8 cellular contexts compared by ENCODE assay signal in the genomic region with DNA sequence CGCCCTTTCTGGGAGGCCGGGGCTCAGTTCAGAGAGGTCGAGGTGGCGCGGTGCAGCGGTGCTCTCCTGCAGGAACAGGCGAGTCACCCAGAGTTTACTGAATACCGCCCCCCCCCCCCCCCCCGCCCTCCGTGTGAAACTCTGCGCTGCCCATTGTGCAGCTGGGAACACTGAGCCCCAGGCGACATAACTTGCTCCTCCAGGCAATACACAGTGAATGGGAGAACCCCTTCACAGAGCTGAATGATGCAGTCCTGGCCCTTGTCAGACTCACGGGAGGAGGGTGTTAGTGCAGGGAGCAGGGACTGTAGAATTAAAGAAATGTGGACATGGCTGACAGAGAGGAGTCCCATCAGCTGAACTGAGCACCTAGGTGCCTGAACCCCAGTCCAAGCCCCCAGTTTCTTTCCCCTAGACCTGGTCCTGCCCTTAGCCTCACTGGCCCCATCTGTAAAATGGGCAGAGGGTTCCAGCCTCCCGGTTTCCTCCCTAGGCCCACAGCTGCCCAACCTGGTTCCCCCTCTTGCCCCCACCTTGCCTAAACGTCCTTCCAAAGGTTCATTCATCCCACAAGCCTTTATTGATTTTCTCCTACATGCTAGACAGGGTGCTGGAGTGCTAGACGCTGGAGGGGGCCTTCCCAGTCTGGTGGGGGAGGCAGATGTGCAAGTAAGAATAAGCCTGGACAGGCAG. TPM values are rescaled to one million over a fixed set of nuclear protein-coding genes. Genes with fewer than 3 reads are reported as not detected.
DNase-seq lines count a peak whose midpoint lies in the region; ATAC-seq, FAIRE-seq and TF ChIP-seq lines count a peak whose summit lies in the region.

No MANE protein-coding gene starts in this region.

- intact Hi-C loops in endothelial cell of umbilical vein (cut with micrococcal nuclease) (loop anchor here (1.0 to 2.0 kb wide), 2 partner anchors 177 to 192 kb away; a partner anchor contains a TSS), ovary (cut with DNase I) (no loop called here)

- dilution Hi-C loops in endothelial cell of umbilical vein (cut with MboI; ENCODE audit: extremely low pct_ligation_motif_present, low sequenced_read_pairs): no loop called here

- no peaks in the 10 kb centered on the region for H4K20me1 ChIP-seq in endothelial cell of umbilical vein (replicated peaks; ENCODE audit: control insufficient read depth, extremely low read depth, insufficient read depth, low read length)

- H3K36me3 ChIP-seq in endothelial cell of umbilical vein (ENCODE audit: control insufficient read depth in 2 of 2, extremely low read depth in 1 of 2, insufficient read depth in 2 of 2, low read length in 2 of 2) (no peaks in the 10 kb centered on the region), ovary (no peaks in the 10 kb centered on the region)

- BruUV-seq in endothelial cell of umbilical vein (replicated peaks; lab: Mats Ljungman, UMichigan): no TSS peak

- 9 to 16% (median 11%) methylated on average over 13 to 16 of the region's 16 CpGs for WGBS in ovary, 3 donors

- H3K9me1 ChIP-seq in endothelial cell of umbilical vein (replicated peaks; ENCODE audit: control insufficient read depth, extremely low read depth, insufficient read depth, low read length): no peaks in the 10 kb centered on the region

- H3K79me2 ChIP-seq in endothelial cell of umbilical vein (ENCODE audit: control insufficient read depth, insufficient read depth, low read length): no peaks in the 10 kb centered on the region

- H3K4me3 ChIP-seq in endothelial cell of umbilical vein (replicated peaks in 1 of 3; ENCODE audit: insufficient read depth in 1 of 3, low read depth in 1 of 3, low read length in 3 of 3) (peak overlapping the region in 2 of 3 experiments; percentile 37 to 50), ovary (peak overlapping the region; percentile 41)

- no peaks in the 10 kb centered on the region for H3K9me3 ChIP-seq in endothelial cell of umbilical vein (replicated peaks; ENCODE audit: control insufficient read depth, insufficient read depth, low read length)
- no peaks in the 10 kb centered on the region for H3K9me3 ChIP-seq in ovary

- peak overlapping the region; percentile 83 for H2AFZ ChIP-seq in endothelial cell of umbilical vein (ENCODE audit: low read depth, low read length)

- DNase-seq in Caki2 (ENCODE audit: low read depth): peak; percentile 25
- peak; percentile 10 for DNase-seq in NCI-H146 treated with DMSO at 0.1 percent for 48 hours (lab: John Stamatoyannopoulos, UW; ENCODE audit: unreplicated experiment)
- DNase-seq in endothelial cell of umbilical vein (ENCODE audit: low read depth, low spot score): no peak
- DNase-seq in ovary: peak in 2 of 5 donors; percentile 24 to 52
- DNase-seq in OCI-M1 (lab: John Stamatoyannopoulos, UW): no peak

- H3K9ac ChIP-seq in endothelial cell of umbilical vein (replicated peaks; ENCODE audit: extremely low read depth, insufficient read depth, low read length): peak overlapping the region; percentile 44

- H3K4me1 ChIP-seq in endothelial cell of umbilical vein (ENCODE audit: control insufficient read depth, extremely low read depth, insufficient read depth, low read length) (peaks cover 17% of the 10 kb centered on the region), ovary (ENCODE audit: insufficient read depth) (peaks cover 16% of the 10 kb centered on the region)

- POLR2A ChIA-PET in endothelial cell of umbilical vein (lab: Charles Lee): no interaction called here

- H3K4me2 ChIP-seq in endothelial cell of umbilical vein (ENCODE audit: insufficient read depth, low read length): peak overlapping the region; percentile 60

- in situ Hi-C loops in Caki2 (cut with HindIII; ENCODE audit: low pct_unique_long_range_greater_than_20kb, low sequenced_read_pairs): no loop called here

- no peak for ATAC-seq in GM18868 (IDR thresholded peaks at IDR 0.05; ENCODE audit: unreplicated experiment)
- ATAC-seq in GM21367 (IDR thresholded peaks at IDR 0.05; ENCODE audit: unreplicated experiment): no peak
- no peak for ATAC-seq in HG03135 (IDR thresholded peaks at IDR 0.05; ENCODE audit: unreplicated experiment)

- TF ChIP-seq CTCF in endothelial cell of umbilical vein (IDR thresholded peaks at IDR 0.05; ENCODE audit: extremely low read depth in 1 of 2, insufficient read depth in 1 of 2, low read depth in 1 of 2, low read length in 2 of 2) (no peak), ovary (IDR thresholded peaks at IDR 0.05) (no peak)

- TF ChIP-seq POLR2A in endothelial cell of umbilical vein (IDR thresholded peaks at IDR 0.05; ENCODE audit: low read depth, low read length) (no peak), ovary (IDR thresholded peaks at IDR 0.05) (no peak)

- CTCF ChIA-PET in endothelial cell of umbilical vein (lab: Charles Lee): interaction anchor here (1.3 to 4.2 kb wide), 2 partner anchors 26 to 40 kb away, joined by 3 to 25 read pairs; no protein-coding TSS in a partner anchor

- H3K27me3 ChIP-seq in endothelial cell of umbilical vein (ENCODE audit: control insufficient read depth in 2 of 2, insufficient read depth in 2 of 2, low read length in 2 of 2) (no peaks in the 10 kb centered on the region), ovary (no peaks in the 10 kb centered on the region)

- TF ChIP-seq EP300 in ovary (IDR thresholded peaks at IDR 0.05): no peak

- FAIRE-seq in endothelial cell of umbilical vein (lab: Jason Lieb, UNC): peak; percentile 61

- H3K27ac ChIP-seq in endothelial cell of umbilical vein (ENCODE audit: insufficient read depth, low read depth, low read length) (peak overlapping the region; percentile 15), ovary (peak overlapping the region in 1 of 2 donors; percentile 55)

TF ChIP-seq in endothelial cell of umbilical vein, 7 proteins besides CTCF, POLR2A, EP300 and RAD21:
- no peak for TF ChIP-seq FOS (IDR thresholded peaks at IDR 0.05; ENCODE audit: borderline replicate concordance, insufficient read depth, low read length)
- TF ChIP-seq, protein P1, sequence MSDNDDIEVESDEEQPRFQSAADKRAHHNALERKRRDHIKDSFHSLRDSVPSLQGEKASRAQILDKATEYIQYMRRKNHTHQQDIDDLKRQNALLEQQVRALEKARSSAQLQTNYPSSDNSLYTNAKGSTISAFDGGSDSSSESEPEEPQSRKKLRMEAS (IDR thresholded peaks at IDR 0.05; ENCODE audit: insufficient read depth, insufficient read length): no peak
- no peak for TF ChIP-seq POLR2AphosphoS5 (IDR thresholded peaks at IDR 0.05; ENCODE audit: insufficient read depth, low read depth, low read length)
- no peak for TF ChIP-seq JUN (IDR thresholded peaks at IDR 0.05; ENCODE audit: borderline replicate concordance, insufficient read depth, insufficient read length, low read depth)
- no peak for TF ChIP-seq EZH2 (IDR thresholded peaks at IDR 0.05; ENCODE audit: borderline replicate concordance, low read depth, low read length, severe bottlenecking)
- TF ChIP-seq MYC (IDR thresholded peaks at IDR 0.05; ENCODE audit: low read depth, low read length): no peak
- no peak for TF ChIP-seq GATA2 (IDR thresholded peaks at IDR 0.05; ENCODE audit: insufficient read depth, insufficient read length, low read depth, low read length)
TF ChIP-seq in endothelial cell of umbilical vein: peak in this region for 0.

RNA-seq across cellular contexts. Expression of a gene that starts 0.8 kb away (rescaled TPM):
- total RNA-seq in Caki2 (2014; rRNA removed; shearing (Covaris generic); ENCODE audit: low replicate concordance): 0.72 and 1.5 TPM in 2 replicates
- total RNA-seq in endothelial cell of umbilical vein (0.92 and 1.4 TPM in 2 replicates), ovary (10 to 100 TPM in 2 of 7 donors, 1 to 10 TPM in 5; 5.1 to 13.7 (median 8.2) TPM)
- polyA plus RNA-seq in endothelial cell of umbilical vein (1.8 and 1.9 TPM in 2 replicates), ovary (10 to 100 TPM in 1 of 2 donors, 1 to 10 TPM in 1; 5.7 to 32.9 TPM)
- 1.3 and 1.9 TPM in 2 replicates for polyA plus RNA-seq in endothelial cell of umbilical vein (2011; cell fraction: cytosol; rRNA removed)
- polyA plus RNA-seq in endothelial cell of umbilical vein (2011; cell fraction: nucleus; rRNA removed): 1.6 and 1.8 TPM in 2 replicates
- 1.4 and 2.2 TPM in 2 replicates for polyA plus RNA-seq in endothelial cell of umbilical vein (2012)
- 1.5 and 3.2 TPM in 2 replicates for polyA minus RNA-seq in endothelial cell of umbilical vein
- not detected for polyA minus RNA-seq in endothelial cell of umbilical vein (2011; cell fraction: cytosol; rRNA and poly(A)+ RNA removed)
- 0.58 and 0.67 TPM in 2 replicates for polyA minus RNA-seq in endothelial cell of umbilical vein (2011; cell fraction: nucleus; rRNA and poly(A)+ RNA removed)

Comparison
In these comparisons a context has a peak if more than half of its experiments do, and no peak if none do; other contexts are left out.
1. DNase-seq: peak in Caki2 (single experiment) and NCI-H146 treated with DMSO at 0.1 percent for 48 hours (single experiment); none in endothelial cell of umbilical vein (single experiment) and OCI-M1 (single experiment).